In genomic region chr4:56788081-56788480, GRCh38 we compare ENCODE assay signal across 18 cellular contexts. TPM values are rescaled to one million over a fixed set of nuclear protein-coding genes. Genes with fewer than 3 reads are reported as not detected.
DNase-seq lines count a peak whose midpoint lies in the region; ATAC-seq and TF ChIP-seq lines count a peak whose summit lies in the region.
"Had no signal": no experiment of that assay in that cellular context is flagged by ENCODE, and none has a peak within 500 bp of the region (broad histone marks: within the 10 kb centered on the region; RNA-seq: fewer than 3 reads in every experiment).

No MANE protein-coding gene starts in this region.

- H3K27me3 ChIP-seq in hepatocyte (no peaks in the 10 kb centered on the region), upper lobe of left lung (no peaks in the 10 kb centered on the region), foreskin keratinocyte (peaks cover 4% of the 10 kb centered on the region)
- H3K27me3 ChIP-seq in naive thymus-derived CD4-positive, alpha-beta T cell (ENCODE audit: control insufficient read depth in 2 of 2, insufficient read depth in 2 of 2, low read length in 2 of 2), result no peaks in the 10 kb centered on the region

- H2AFZ ChIP-seq in OCI-LY7 (ENCODE audit: low read length) (peak overlapping the region; percentile 91), hepatocyte (no peak overlapping the region)
- H2AFZ ChIP-seq: GM23248 had no signal

- H3K4me1 ChIP-seq in OCI-LY7 (ENCODE audit: insufficient read depth, low read length, poor library complexity, severe bottlenecking) (peaks cover 17% of the 10 kb centered on the region), hepatocyte (ENCODE audit: insufficient read depth) (peaks cover 18% of the 10 kb centered on the region), upper lobe of left lung (peaks cover 5 to 16% (median 10%) of the 10 kb centered on the region in 4 donors), foreskin keratinocyte (no peaks in the 10 kb centered on the region)
- H3K4me1 ChIP-seq in naive thymus-derived CD4-positive, alpha-beta T cell (ENCODE audit: control insufficient read depth in 2 of 2, insufficient read depth in 2 of 2, low read length in 2 of 2), result no peaks in the 10 kb centered on the region
- H3K4me1 ChIP-seq: A549 had no signal

- H3K4me3 Mint-ChIP-seq in nephron, result no peak overlapping the region
- no peak overlapping the region for H3K4me3 Mint-ChIP-seq in naive thymus-derived CD4-positive, alpha-beta T cell
- no peak overlapping the region for H3K4me3 Mint-ChIP-seq in Calu3 (ENCODE audit: low read depth, unreplicated experiment)
- H3K4me3 Mint-ChIP-seq: CD14-positive monocyte; CD8-positive, alpha-beta T cell had no signal

- DNase-seq in OCI-LY7 (ENCODE audit: low spot score) (no peak), hepatocyte (ENCODE audit: low spot score) (no peak), upper lobe of left lung (no peak), foreskin keratinocyte (no peak), Calu3 (no peak)
- DNase-seq in naive thymus-derived CD4-positive, alpha-beta T cell, result no peak
- DNase-seq: CD8-positive, alpha-beta T cell; DMS53; GM23248; H7; IMR-90 had no signal

- TF ChIP-seq CTCF in OCI-LY7 (conservative IDR thresholded peaks at IDR 0.05; ENCODE audit: low read length) (no peak), hepatocyte (IDR thresholded peaks at IDR 0.05; ENCODE audit: poor library complexity) (no peak), nephron (IDR thresholded peaks at IDR 0.05; ENCODE audit: unreplicated experiment in 3 of 3) (no peak), upper lobe of left lung (IDR thresholded peaks at IDR 0.05) (no peak), foreskin keratinocyte (conservative IDR thresholded peaks at IDR 0.05) (no peak), Calu3 (IDR thresholded peaks at IDR 0.05; ENCODE audit: unreplicated experiment) (no peak)

- H4K20me1 ChIP-seq in OCI-LY7 (ENCODE audit: insufficient read depth, low read length), result no peaks in the 10 kb centered on the region
- H4K20me1 ChIP-seq in hepatocyte (ENCODE audit: insufficient read depth, poor library complexity, severe bottlenecking), result no peaks in the 10 kb centered on the region

- CTCF ChIA-PET in OCI-LY7 (lab: Charles Lee; ENCODE audit: unreplicated experiment), result interaction anchor here (0.6 kb wide), 1 partner anchor 8 kb away, joined by 7 read pairs; no protein-coding TSS in a partner anchor
- CTCF ChIA-PET in naive thymus-derived CD4-positive, alpha-beta T cell (lab: Charles Lee), result interaction anchor here (1.1 kb wide), 1 partner anchor 30 kb away, joined by 3 read pairs; no protein-coding TSS in a partner anchor
- CTCF ChIA-PET in Calu3 (lab: Charles Lee), result no interaction called here

- POLR2A ChIA-PET in OCI-LY7 (lab: Charles Lee), result interaction anchor here (0.7 to 1.0 kb wide), 8 partner anchors 11 to 310 kb away, joined by 3 to 8 read pairs (median 4); no protein-coding TSS in a partner anchor
- POLR2A ChIA-PET in naive thymus-derived CD4-positive, alpha-beta T cell (lab: Charles Lee), result no interaction called here

- H3K4me1 Mint-ChIP-seq in nephron, result peaks cover 46% of the 10 kb centered on the region
- H3K4me1 Mint-ChIP-seq in naive thymus-derived CD4-positive, alpha-beta T cell, result peaks cover 0 to 3% (median 0%) of the 10 kb centered on the region in 7 donors
- no peaks in the 10 kb centered on the region for H3K4me1 Mint-ChIP-seq in Calu3 (ENCODE audit: low read depth, unreplicated experiment)

- H3K4me3 ChIP-seq in OCI-LY7 (ENCODE audit: low read depth, low read length, poor library complexity, severe bottlenecking) (no peak overlapping the region), hepatocyte (no peak overlapping the region), upper lobe of left lung (no peak overlapping the region)
- H3K4me3 ChIP-seq in naive thymus-derived CD4-positive, alpha-beta T cell (ENCODE audit: low read length), result no peak overlapping the region
- H3K4me3 ChIP-seq: A549, GM23248 had no signal

- peaks cover 10% of the 10 kb centered on the region for H3K27me3 Mint-ChIP-seq in nephron (ENCODE audit: low read depth)
- peaks cover 0 to 13% (median 0%) of the 10 kb centered on the region in 5 donors for H3K27me3 Mint-ChIP-seq in naive thymus-derived CD4-positive, alpha-beta T cell
- no peaks in the 10 kb centered on the region for H3K27me3 Mint-ChIP-seq in Calu3 (ENCODE audit: unreplicated experiment)

- H3K9me2 ChIP-seq in OCI-LY7 (ENCODE audit: insufficient read depth, low read length) (no peaks in the 10 kb centered on the region), hepatocyte (replicated peaks; ENCODE audit: insufficient read depth) (no peaks in the 10 kb centered on the region)

- H3K4me2 ChIP-seq in OCI-LY7 (ENCODE audit: low read length) (no peak overlapping the region), hepatocyte (peak overlapping the region; percentile 63)
- H3K4me2 ChIP-seq: A549 had no signal

- no peaks in the 10 kb centered on the region for H3K9me3 ChIP-seq in OCI-LY7 (ENCODE audit: low read length)
- no peaks in the 10 kb centered on the region for H3K9me3 ChIP-seq in hepatocyte (ENCODE audit: low read depth)
- no peaks in the 10 kb centered on the region for H3K9me3 ChIP-seq in upper lobe of left lung
- no peaks in the 10 kb centered on the region for H3K9me3 ChIP-seq in naive thymus-derived CD4-positive, alpha-beta T cell (ENCODE audit: control insufficient read depth in 2 of 3, low read length in 3 of 3)
- H3K9me3 ChIP-seq: A549 had no signal

- H3K27ac Mint-ChIP-seq in nephron (peak overlapping the region; percentile 96 to 98 (median 97)), Calu3 (ENCODE audit: unreplicated experiment) (no peak overlapping the region)
- H3K27ac Mint-ChIP-seq in naive thymus-derived CD4-positive, alpha-beta T cell, result no peak overlapping the region
- H3K27ac Mint-ChIP-seq: CD14-positive monocyte; CD8-positive, alpha-beta T cell had no signal

- TF ChIP-seq POLR2A in upper lobe of left lung (IDR thresholded peaks at IDR 0.05), result no peak

- TF ChIP-seq EP300 in upper lobe of left lung (IDR thresholded peaks at IDR 0.05), result no peak

- WGBS in hepatocyte (ENCODE audit: low lambda C conversion rate, missing lambda C conversion rate), result 90% methylated on average over 7 of the region's 7 CpGs
- WGBS in upper lobe of left lung, 2 donors, result 76 to 86% methylated on average over 7 of the region's 7 CpGs

- H3K79me2 ChIP-seq in OCI-LY7 (ENCODE audit: insufficient read depth, low read depth, low read length) (no peaks in the 10 kb centered on the region), hepatocyte (no peaks in the 10 kb centered on the region)

- no peaks in the 10 kb centered on the region for H3K36me3 Mint-ChIP-seq in nephron (ENCODE audit: low read depth)
- no peaks in the 10 kb centered on the region for H3K36me3 Mint-ChIP-seq in naive thymus-derived CD4-positive, alpha-beta T cell
- H3K36me3 Mint-ChIP-seq in Calu3 (ENCODE audit: insufficient read depth, unreplicated experiment), result no peaks in the 10 kb centered on the region
- H3K36me3 Mint-ChIP-seq: CD14-positive monocyte; CD8-positive, alpha-beta T cell had no signal

- no peaks in the 10 kb centered on the region for H3K9me3 Mint-ChIP-seq in nephron
- peaks cover 0 to 8% (median 0%) of the 10 kb centered on the region in 11 donors for H3K9me3 Mint-ChIP-seq in naive thymus-derived CD4-positive, alpha-beta T cell
- no peaks in the 10 kb centered on the region for H3K9me3 Mint-ChIP-seq in Calu3 (ENCODE audit: low read depth, unreplicated experiment)
- H3K9me3 Mint-ChIP-seq: CD8-positive, alpha-beta T cell had no signal

- H3K27ac ChIP-seq in OCI-LY7 (ENCODE audit: low read depth, low read length, poor library complexity, severe bottlenecking) (no peak overlapping the region), hepatocyte (peak overlapping the region; percentile 87), upper lobe of left lung (peak overlapping the region in 3 of 4 donors; percentile 59 to 84 (median 77)), foreskin keratinocyte (no peak overlapping the region)
- H3K27ac ChIP-seq in naive thymus-derived CD4-positive, alpha-beta T cell (ENCODE audit: low read depth, low read length), result no peak overlapping the region
- H3K27ac ChIP-seq: A549, GM23248 had no signal

- intact Hi-C loops in OCI-LY7 (cut with micrococcal nuclease; ENCODE audit: unreplicated experiment) (no loop called here), Calu3 (cut with micrococcal nuclease; ENCODE audit: unreplicated experiment) (no loop called here)
- intact Hi-C loops in naive thymus-derived CD4-positive, alpha-beta T cell (cut with micrococcal nuclease), result no loop called here

- no TSS peak for BruUV-seq in OCI-LY7 (replicated peaks; lab: Mats Ljungman, UMichigan)
- BruUV-seq in Calu3 (replicated peaks; lab: Mats Ljungman, UMichigan), result no TSS peak

- ATAC-seq in upper lobe of left lung (ENCODE audit: low FRiP score in 2 of 2), result no peak
- ATAC-seq in foreskin keratinocyte, result no peak
- no peak for ATAC-seq in naive thymus-derived CD4-positive, alpha-beta T cell
- no peak for ATAC-seq in HG03097 (IDR thresholded peaks at IDR 0.05; ENCODE audit: low FRiP score, unreplicated experiment)
- ATAC-seq: A549; CD8-positive, alpha-beta T cell had no signal

- no peaks in the 10 kb centered on the region for H3K36me3 ChIP-seq in OCI-LY7 (ENCODE audit: insufficient read depth, low read length)
- H3K36me3 ChIP-seq in hepatocyte (replicated peaks; ENCODE audit: insufficient read depth, low read depth), result no peaks in the 10 kb centered on the region
- no peaks in the 10 kb centered on the region for H3K36me3 ChIP-seq in upper lobe of left lung
- H3K36me3 ChIP-seq in naive thymus-derived CD4-positive, alpha-beta T cell (ENCODE audit: control insufficient read depth in 2 of 3, insufficient read depth in 3 of 3, low read length in 3 of 3), result no peaks in the 10 kb centered on the region

RNA-seq across cellular contexts. Expression of gene SPINK2, which starts 33.4 kb away (rescaled TPM):
- 9.5 and 15.1 TPM in 2 replicates for total RNA-seq in OCI-LY7 (2014; rRNA removed; shearing (Covaris generic))
- total RNA-seq in OCI-LY7 (2022) (3.0 and 5.2 TPM in 2 replicates), hepatocyte (not detected in 2 replicates), upper lobe of left lung (not detected), foreskin keratinocyte (not detected in 2 replicates), Calu3 (2022) (not detected in 2 replicates)
- polyA plus RNA-seq in hepatocyte (0.77 TPM in 1 of 2 replicates, not detected in the other), foreskin keratinocyte (not detected in 2 replicates)
- total RNA-seq in naive thymus-derived CD4-positive, alpha-beta T cell, result 1 to 10 TPM in 4 of 5 experiments, under 1 TPM in 1; 0.99 to 5.8 (median 4.4) TPM
- 10 to 100 TPM; 15.3 to 32.8 TPM for polyA plus RNA-seq in naive thymus-derived CD4-positive, alpha-beta T cell
- total RNA-seq: GM23248, HT-29, IMR-90 had no signal
- polyA plus RNA-seq: A549, AG04450, BJ, CD14-positive monocyte, GM23248, IMR-90 had no signal

Comparison
In these comparisons a context has a peak if more than half of its experiments do, and no peak if none do; other contexts are left out.
1. H3K27ac ChIP-seq: peak in hepatocyte (single experiment) and upper lobe of left lung (3 of 4); none in OCI-LY7 (single experiment), foreskin keratinocyte (single experiment) and naive thymus-derived CD4-positive, alpha-beta T cell (single experiment).
2. H3K27ac Mint-ChIP-seq: peak in nephron (3 of 3); none in naive thymus-derived CD4-positive, alpha-beta T cell (0 of 9) and Calu3 (single experiment).